14 cellular contexts compared by ENCODE assay signal in the genomic region with DNA sequence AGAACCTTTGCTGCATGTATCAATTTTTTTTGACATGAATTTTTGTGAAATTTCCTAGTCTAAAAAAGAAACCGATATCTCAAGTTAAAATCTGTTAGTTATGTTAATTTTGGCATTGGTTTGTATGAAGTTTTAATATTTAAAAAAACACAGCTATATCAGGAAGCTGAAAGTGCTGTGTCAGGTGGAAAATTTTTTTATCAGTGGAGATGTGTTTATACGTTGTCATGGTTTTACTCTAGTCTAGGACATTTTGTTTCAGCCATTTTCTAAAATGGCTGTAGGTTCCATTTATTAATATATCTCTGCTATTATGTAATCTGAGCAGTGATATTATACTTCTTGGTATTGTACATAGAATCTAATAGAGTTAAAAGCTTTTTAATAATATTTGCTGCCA.
"Had no signal": no experiment of that assay in that cellular context is flagged by ENCODE, and none has a peak within 500 bp of the region (broad histone marks: within the 10 kb centered on the region; RNA-seq: fewer than 3 reads in every experiment).

No MANE protein-coding gene starts in this region.

- ATAC-seq: effector memory CD8-positive, alpha-beta T cell; foreskin keratinocyte; heart left ventricle; left lobe of liver; natural killer cell; right cardiac atrium had no signal

- DNase-seq: effector memory CD8-positive, alpha-beta T cell; foreskin keratinocyte; heart left ventricle; hypothalamus; islet precursor cell; mammary epithelial cell; natural killer cell; right cardiac atrium; small intestine; stimulated activated CD4-positive, alpha-beta T cell treated with anti-CD3 and anti-CD28 coated beads, Interleukin-2, amount 100 ng/mL, for 48 hours; stimulated activated naive CD4-positive, alpha-beta T cell treated with Interleukin-2 at 50 U/mL for 16 hours; thyroid gland had no signal

- H3K4me3 ChIP-seq: heart left ventricle, suprapubic skin, thyroid gland had no signal

- H3K9me3 ChIP-seq: heart left ventricle, suprapubic skin, thyroid gland had no signal

- H3K27ac ChIP-seq: foreskin keratinocyte, heart left ventricle, suprapubic skin, thyroid gland had no signal

- H3K27me3 ChIP-seq: foreskin keratinocyte, suprapubic skin, thyroid gland had no signal

- H3K4me1 ChIP-seq: suprapubic skin, thyroid gland had no signal
